Comparison of ENCODE assay signal across 8 cellular contexts in the genomic region with DNA sequence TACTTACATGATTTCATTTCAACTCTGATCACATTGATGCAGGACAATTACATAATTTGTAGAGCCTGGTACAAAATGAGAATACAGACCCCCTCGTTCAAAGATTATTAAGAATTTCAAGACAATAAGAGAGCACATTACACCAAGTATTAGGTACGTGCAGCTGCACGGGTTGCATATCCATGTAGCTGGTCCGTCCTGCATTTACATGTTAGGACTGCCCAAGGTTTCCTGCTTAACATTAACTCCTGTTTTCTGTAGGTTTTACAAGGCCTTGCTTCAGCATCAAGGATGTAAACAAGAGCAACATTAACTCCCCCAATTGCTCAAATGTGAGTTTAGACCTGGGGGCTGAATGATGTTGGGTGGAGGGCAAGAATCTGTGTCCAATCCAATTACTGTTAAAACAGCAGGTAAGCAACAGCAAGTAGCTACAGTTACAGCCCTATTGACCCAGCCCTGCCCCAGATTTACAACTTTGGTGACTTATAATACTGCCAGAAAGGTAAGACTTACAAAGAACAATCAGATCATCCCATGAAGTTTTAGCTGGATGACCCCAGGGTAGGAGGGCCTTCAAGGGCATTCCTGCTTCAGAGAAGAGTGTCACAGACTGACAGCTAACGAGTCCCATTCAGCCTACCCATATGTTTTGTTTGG.
"Had no signal": no experiment of that assay in that cellular context is flagged by ENCODE, and none has a peak within 500 bp of the region (broad histone marks: within the 10 kb centered on the region; RNA-seq: fewer than 3 reads in every experiment).

No MANE protein-coding gene starts in this region.

- H3K4me1 Mint-ChIP-seq: IgD-negative memory B cell had no signal

- H3K36me3 Mint-ChIP-seq: IgD-negative memory B cell had no signal

- H3K4me1 ChIP-seq: HAP-1 had no signal

- DNase-seq: GOT3, HFFc6, KBM-7 had no signal

- H3K27ac Mint-ChIP-seq: HFFc6, IgD-negative memory B cell had no signal

- H3K4me3 ChIP-seq: HAP-1 had no signal

- ATAC-seq: HCT116, HepG2 had no signal

- H3K27ac ChIP-seq: HL-60 had no signal

- H3K4me3 Mint-ChIP-seq: HFFc6, IgD-negative memory B cell had no signal

- H3K36me3 ChIP-seq: HAP-1 had no signal

- H3K9me3 ChIP-seq: HAP-1 had no signal

- H3K9me3 Mint-ChIP-seq: HFFc6, IgD-negative memory B cell had no signal
